In the genomic region with DNA sequence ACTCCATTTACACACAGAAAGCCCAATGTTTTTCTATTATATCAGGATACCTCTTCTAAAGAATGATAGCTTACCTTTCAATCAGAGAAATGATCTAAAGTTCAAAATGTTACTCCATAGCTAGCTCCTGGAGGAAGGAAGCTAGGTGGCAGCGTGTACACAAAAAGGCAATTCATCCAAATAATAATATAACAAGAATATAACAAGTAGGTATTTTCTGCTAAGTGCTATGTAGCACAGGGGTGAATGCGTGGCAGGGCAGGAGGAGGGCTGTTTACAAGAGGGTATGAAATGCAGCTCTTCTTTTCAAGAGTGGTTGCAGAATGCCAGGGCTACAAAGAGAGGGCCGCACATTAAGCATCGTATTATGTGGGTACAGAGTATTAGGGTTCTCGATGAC, we compare ENCODE assay signal across 8 cellular contexts. TPM values are rescaled to one million over a fixed set of nuclear protein-coding genes. Genes with fewer than 3 reads are reported as not detected.
A peak's percentile ranks its signal among the peaks of the same experiment; 100 is the strongest.
DNase-seq lines count a peak whose midpoint lies in the region; ATAC-seq and TF ChIP-seq lines count a peak whose summit lies in the region.

No MANE protein-coding gene starts in this region.

- peak overlapping the region; percentile 99 for H3K4me3 Mint-ChIP-seq in T-helper 1 cell treated with Interleukin-12 subunit alpha and Interleukin-12 subunit beta and Interleukin-4 antibody, amounts not matched to agents 30 μg/mL and 1 μg/mL, for 36 hours

- H3K4me1 ChIP-seq in Panc1 (ENCODE audit: control insufficient read depth, insufficient read depth, low read length) (peaks cover 5% of the 10 kb centered on the region; the same call in 1 of the 2 replicates), neutrophil (ENCODE audit: control insufficient read depth in 1 of 2, insufficient read depth in 1 of 2, low read depth in 1 of 2, low read length in 1 of 2) (peaks cover 11 to 16% of the 10 kb centered on the region in 2 experiments)

- peaks cover 40% of the 10 kb centered on the region for H3K4me1 Mint-ChIP-seq in T-helper 1 cell treated with Interleukin-12 subunit alpha and Interleukin-12 subunit beta and Interleukin-4 antibody, amounts not matched to agents 30 μg/mL and 1 μg/mL, for 36 hours (ENCODE audit: low read depth)

- H3K36me3 ChIP-seq in Panc1 (ENCODE audit: control insufficient read depth, insufficient read depth, low read length), result peaks cover 3% of the 10 kb centered on the region; the same call in 1 of the 2 replicates
- H3K36me3 ChIP-seq in neutrophil, result no peaks in the 10 kb centered on the region

- BruUV-seq in Panc1 (replicated peaks; lab: Mats Ljungman, UMichigan), result TSS peak; percentile 92

- CTCF ChIA-PET in Panc1 (lab: Charles Lee), result no interaction called here

- no peaks in the 10 kb centered on the region for H3K9me3 Mint-ChIP-seq in T-helper 1 cell treated with Interleukin-12 subunit alpha and Interleukin-12 subunit beta and Interleukin-4 antibody, amounts not matched to agents 30 μg/mL and 1 μg/mL, for 36 hours

- H3K4me3 ChIP-seq in Panc1 (ENCODE audit: low read depth in 2 of 2, low read length in 2 of 2), result peak overlapping the region; percentile 76 to 78
- peak overlapping the region; percentile 89 for H3K4me3 ChIP-seq in epithelial cell of esophagus (ENCODE audit: low read length)
- peak overlapping the region; percentile 76 to 92 for H3K4me3 ChIP-seq in neutrophil (ENCODE audit: low read depth in 1 of 2, low read length in 1 of 2)

- H3K27me3 ChIP-seq in Panc1 (ENCODE audit: control insufficient read depth, insufficient read depth, low read length) (no peaks in the 10 kb centered on the region), neutrophil (no peaks in the 10 kb centered on the region)

- intact Hi-C loops in Panc1 (cut with micrococcal nuclease; ENCODE audit: unreplicated experiment), result no loop called here

- POLR2A ChIA-PET in Panc1 (lab: Charles Lee), result interaction anchor here (0.6 to 1.2 kb wide), 4 partner anchors 10 to 390 kb away, joined by 3 to 4 read pairs (median 3); no protein-coding TSS in a partner anchor

- in situ Hi-C loops in Panc1 (cut with HindIII; ENCODE audit: low pct_unique_long_range_greater_than_20kb, low sequenced_read_pairs), result no loop called here

- H3K27ac Mint-ChIP-seq in T-helper 1 cell treated with Interleukin-12 subunit alpha and Interleukin-12 subunit beta and Interleukin-4 antibody, amounts not matched to agents 30 μg/mL and 1 μg/mL, for 36 hours, result peak overlapping the region; percentile 97

- DNase-seq in T-helper 1 cell (no peak), Panc1 (ENCODE audit: low read depth, low spot score) (no peak), epithelial cell of esophagus (ENCODE audit: low read depth) (no peak), HuH-7 (ENCODE audit: low spot score) (no peak), C1 segment of cervical spinal cord (lab: John Stamatoyannopoulos, UW) (no peak)
- no peak for DNase-seq in stimulated activated CD4-positive, alpha-beta T cell treated with anti-CD3 and anti-CD28 coated beads, Interleukin-2, amount 100 ng/mL, for 48 hours

- H3K9me3 ChIP-seq in Panc1 (ENCODE audit: control insufficient read depth, insufficient read depth, low read depth, low read length) (no peaks in the 10 kb centered on the region), neutrophil (no peaks in the 10 kb centered on the region)

- H3K36me3 Mint-ChIP-seq in T-helper 1 cell treated with Interleukin-12 subunit alpha and Interleukin-12 subunit beta and Interleukin-4 antibody, amounts not matched to agents 30 μg/mL and 1 μg/mL, for 36 hours (ENCODE audit: low read depth), result peaks cover 8% of the 10 kb centered on the region

- peak overlapping the region; percentile 94 for H3K27ac ChIP-seq in Panc1 (ENCODE audit: low read length)
- H3K27ac ChIP-seq in neutrophil, result peak overlapping the region; percentile 86

- TF ChIP-seq CTCF in Panc1 (IDR thresholded peaks at IDR 0.05) (no peak), epithelial cell of esophagus (IDR thresholded peaks at IDR 0.05; ENCODE audit: insufficient read depth, low read depth, low read length, missing control alignments) (no peak), neutrophil (IDR thresholded peaks at IDR 0.05) (no peak)

- H3K27me3 Mint-ChIP-seq in T-helper 1 cell treated with Interleukin-12 subunit alpha and Interleukin-12 subunit beta and Interleukin-4 antibody, amounts not matched to agents 30 μg/mL and 1 μg/mL, for 36 hours (ENCODE audit: low read depth), result no peaks in the 10 kb centered on the region

- peak; percentile 43 for ATAC-seq in Panc1

RNA-seq across cellular contexts. Expression of gene SNAPC1, which starts 0.7 kb away (rescaled TPM):
- 8.6 TPM for total RNA-seq in Panc1 (2021; ENCODE audit: unreplicated experiment)
- polyA plus RNA-seq in Panc1 (2012; ENCODE audit: insufficient read length), result 6.3 TPM

RNA-seq across cellular contexts. Expression of gene SYT16, which starts 50.9 kb away (rescaled TPM):
- total RNA-seq in Panc1 (2021; ENCODE audit: unreplicated experiment), result 0.31 TPM
- polyA plus RNA-seq in Panc1 (2012; ENCODE audit: insufficient read length), result 0.10 TPM
